ENCODE assay signal across 10 cellular contexts in the genomic region with DNA sequence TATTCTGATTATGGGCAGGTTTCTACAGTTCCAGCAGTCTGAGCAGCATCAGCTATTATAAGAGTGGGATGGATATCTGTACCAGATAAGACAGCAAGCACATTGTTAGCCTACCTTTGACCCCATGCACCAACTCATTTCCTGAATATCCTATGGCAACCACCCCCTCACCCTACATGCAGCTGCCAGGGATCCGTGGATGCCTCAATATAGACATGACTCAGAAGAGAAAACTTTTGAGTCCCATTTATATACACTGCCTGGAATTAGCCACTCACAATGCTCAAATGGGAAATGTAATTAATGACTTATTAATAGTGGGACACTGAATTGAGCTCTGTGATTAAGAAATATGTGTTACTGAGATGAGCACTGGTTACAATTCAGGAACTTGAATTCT.
A peak's percentile ranks its signal among the peaks of the same experiment; 100 is the strongest.
DNase-seq lines count a peak whose midpoint lies in the region; ATAC-seq and TF ChIP-seq lines count a peak whose summit lies in the region.
"Had no signal": no experiment of that assay in that cellular context is flagged by ENCODE, and none has a peak within 500 bp of the region (broad histone marks: within the 10 kb centered on the region; RNA-seq: fewer than 3 reads in every experiment).

No MANE protein-coding gene starts in this region.

- H3K4me3 ChIP-seq in adipocyte (ENCODE audit: low read length) (no peak overlapping the region), spleen (no peak overlapping the region)

- ATAC-seq in stimulated activated naive CD8-positive, alpha-beta T cell treated with anti-CD3 and anti-CD28 coated beads, Interleukin-15, Interleukin-2, amounts not matched to agents 100 U/mL and 50 U/mL, for 24 hours = no peak
- ATAC-seq in GM18502 (IDR thresholded peaks at IDR 0.05; ENCODE audit: poor library complexity, unreplicated experiment) = no peak

- no peaks in the 10 kb centered on the region for H3K9me3 ChIP-seq in adipocyte (ENCODE audit: control insufficient read depth, low read length)
- no peaks in the 10 kb centered on the region for H3K9me3 ChIP-seq in spleen

- peak; percentile 45 for DNase-seq in AG08396 (ENCODE audit: low spot score)
- peak; percentile 29 for DNase-seq in HS-27A (ENCODE audit: low read depth)
- peak; percentile 59 for DNase-seq in adipocyte (ENCODE audit: low read depth)
- DNase-seq in islet precursor cell = peak; percentile 79
- no peak for DNase-seq in stimulated activated naive CD8-positive, alpha-beta T cell treated with anti-CD3 and anti-CD28 coated beads, Interleukin-15, Interleukin-2, amounts not matched to agents 100 U/mL and 50 U/mL, for 24 hours
- DNase-seq in middle frontal gyrus (ENCODE audit: extremely low spot score, low spot score) = no peak
- DNase-seq in spleen = no peak
- DNase-seq: effector memory CD4-positive, alpha-beta T cell; NCI-H1092 had no signal

- H3K4me1 ChIP-seq in adipocyte (ENCODE audit: control insufficient read depth, insufficient read depth, low read length) = peaks cover 8% of the 10 kb centered on the region
- peaks cover 0 to 11% (median 0%) of the 10 kb centered on the region in 6 donors for H3K4me1 ChIP-seq in spleen

- intact Hi-C loops in spleen (cut with DNase I; ENCODE audit: low total_unique reads) = no loop called here

- no peak for TF ChIP-seq CTCF in spleen (IDR thresholded peaks at IDR 0.05 in 8 of 11, conservative IDR thresholded peaks at IDR 0.05 in 3 of 11)

- H3K9ac ChIP-seq in adipocyte (ENCODE audit: low read length) = no peak overlapping the region

- WGBS in spleen, 5 donors = 22 to 52% (median 42%) methylated on average over 1 of the region's 1 CpG

- H3K36me3 ChIP-seq in adipocyte (ENCODE audit: control insufficient read depth, insufficient read depth, low read length, severe bottlenecking) (peaks cover 12% of the 10 kb centered on the region), spleen (peaks cover 0 to 4% (median 0%) of the 10 kb centered on the region in 6 donors)

- no peak overlapping the region for H3K27ac ChIP-seq in spleen

- no peak for TF ChIP-seq POLR2A in spleen (IDR thresholded peaks at IDR 0.05)

- no peaks in the 10 kb centered on the region for H3K27me3 ChIP-seq in adipocyte (replicated peaks; ENCODE audit: control insufficient read depth, insufficient read depth, low read length)
- H3K27me3 ChIP-seq in spleen (replicated peaks in 1 of 7) = no peaks in the 10 kb centered on the region

Comparison
In these comparisons a context has a peak if more than half of its experiments do, and no peak if none do; other contexts are left out.
1. DNase-seq: peak in AG08396 (single experiment), HS-27A (single experiment), adipocyte (single experiment) and islet precursor cell (single experiment); none in stimulated activated naive CD8-positive, alpha-beta T cell treated with anti-CD3 and anti-CD28 coated beads, Interleukin-15, Interleukin-2, amounts not matched to agents 100 U/mL and 50 U/mL, for 24 hours (single experiment), middle frontal gyrus (single experiment) and spleen (single experiment).